ENCODE assay signal across 1 cellular context in the genomic region with DNA sequence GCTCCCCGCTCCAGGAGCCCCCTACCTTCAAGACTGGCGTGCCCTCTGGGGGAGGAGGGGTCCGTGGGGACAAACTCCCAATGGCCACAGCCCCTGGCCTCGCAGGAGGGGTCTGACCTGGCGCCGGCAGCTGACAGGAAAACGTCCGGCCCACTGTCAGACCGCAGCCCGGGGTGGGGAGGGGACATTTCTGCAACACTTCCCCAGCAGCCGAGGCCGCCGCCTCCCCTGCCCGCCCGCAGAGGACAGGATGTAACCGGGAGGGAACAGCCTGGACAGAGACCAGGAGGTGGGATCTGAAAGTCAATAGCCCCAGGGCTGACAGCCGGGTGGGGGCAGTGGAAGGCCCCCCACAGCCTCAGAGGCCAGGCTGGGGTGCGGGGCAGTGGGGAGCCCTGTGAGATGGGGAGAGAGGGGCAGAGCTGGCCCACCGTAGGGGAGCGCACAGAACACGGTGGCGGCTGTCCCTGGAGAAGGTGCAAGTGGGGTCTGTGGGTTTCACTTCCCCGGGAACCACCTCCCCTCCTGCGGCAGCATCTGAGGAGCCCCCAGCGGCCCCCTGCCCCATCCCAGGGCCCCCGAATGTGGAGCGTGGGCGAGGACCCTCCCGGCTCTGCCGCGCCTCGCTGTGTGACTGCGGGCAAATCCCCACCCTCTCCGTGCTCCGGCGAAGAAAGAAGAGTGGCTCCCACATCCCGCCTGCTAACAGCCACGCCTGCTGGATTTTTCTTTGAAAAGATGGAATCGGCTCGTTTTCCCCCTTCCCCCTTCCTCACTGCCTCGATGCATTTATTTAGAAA.
TF ChIP-seq lines count a peak whose summit lies in the region.

A gene with protein sequence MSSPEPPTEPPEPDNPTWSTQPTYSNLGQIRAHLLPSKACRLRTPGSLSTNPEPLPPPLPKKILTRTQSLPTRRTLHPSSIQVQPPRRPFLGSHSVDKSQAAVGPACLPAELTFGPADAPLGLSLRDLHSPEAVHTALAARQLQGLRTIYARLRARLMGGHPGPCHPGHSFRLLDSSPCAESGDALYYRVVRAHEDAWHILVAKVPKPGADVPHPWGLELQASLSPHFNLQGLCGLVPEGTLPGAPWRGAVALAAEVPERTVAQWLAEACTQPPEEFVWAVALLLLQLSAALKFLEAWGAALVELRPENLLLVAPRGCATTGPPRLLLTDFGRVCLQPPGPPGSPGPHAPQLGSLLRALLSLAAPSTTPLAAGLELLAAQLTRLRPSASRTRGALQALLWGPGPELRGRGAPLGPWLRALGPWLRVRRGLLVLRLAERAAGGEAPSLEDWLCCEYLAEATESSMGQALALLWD (minus strand): TSS at position 114 of the 800 bp plus-strand sequence. CDS start 1,244 bp downstream, outside the sequence.

TF ChIP-seq in HepG2, 621 proteins besides CTCF, POLR2A, EP300 and RAD21 (continued from another document):
- TF ChIP-seq, protein P1, sequence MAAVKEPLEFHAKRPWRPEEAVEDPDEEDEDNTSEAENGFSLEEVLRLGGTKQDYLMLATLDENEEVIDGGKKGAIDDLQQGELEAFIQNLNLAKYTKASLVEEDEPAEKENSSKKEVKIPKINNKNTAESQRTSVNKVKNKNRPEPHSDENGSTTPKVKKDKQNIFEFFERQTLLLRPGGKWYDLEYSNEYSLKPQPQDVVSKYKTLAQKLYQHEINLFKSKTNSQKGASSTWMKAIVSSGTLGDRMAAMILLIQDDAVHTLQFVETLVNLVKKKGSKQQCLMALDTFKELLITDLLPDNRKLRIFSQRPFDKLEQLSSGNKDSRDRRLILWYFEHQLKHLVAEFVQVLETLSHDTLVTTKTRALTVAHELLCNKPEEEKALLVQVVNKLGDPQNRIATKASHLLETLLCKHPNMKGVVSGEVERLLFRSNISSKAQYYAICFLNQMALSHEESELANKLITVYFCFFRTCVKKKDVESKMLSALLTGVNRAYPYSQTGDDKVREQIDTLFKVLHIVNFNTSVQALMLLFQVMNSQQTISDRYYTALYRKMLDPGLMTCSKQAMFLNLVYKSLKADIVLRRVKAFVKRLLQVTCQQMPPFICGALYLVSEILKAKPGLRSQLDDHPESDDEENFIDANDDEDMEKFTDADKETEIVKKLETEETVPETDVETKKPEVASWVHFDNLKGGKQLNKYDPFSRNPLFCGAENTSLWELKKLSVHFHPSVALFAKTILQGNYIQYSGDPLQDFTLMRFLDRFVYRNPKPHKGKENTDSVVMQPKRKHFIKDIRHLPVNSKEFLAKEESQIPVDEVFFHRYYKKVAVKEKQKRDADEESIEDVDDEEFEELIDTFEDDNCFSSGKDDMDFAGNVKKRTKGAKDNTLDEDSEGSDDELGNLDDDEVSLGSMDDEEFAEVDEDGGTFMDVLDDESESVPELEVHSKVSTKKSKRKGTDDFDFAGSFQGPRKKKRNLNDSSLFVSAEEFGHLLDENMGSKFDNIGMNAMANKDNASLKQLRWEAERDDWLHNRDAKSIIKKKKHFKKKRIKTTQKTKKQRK (IDR thresholded peaks at IDR 0.05; ENCODE audit: low read length), result no peak
- TF ChIP-seq ZFX (CRISPR knock-in tag; IDR thresholded peaks at IDR 0.05; ENCODE audit: low read depth), result peak; percentile 52; the same call in 1 of the 2 replicates
- no peak for TF ChIP-seq TOE1 (CRISPR knock-in tag; IDR thresholded peaks at IDR 0.05)
- TF ChIP-seq, protein P2, sequence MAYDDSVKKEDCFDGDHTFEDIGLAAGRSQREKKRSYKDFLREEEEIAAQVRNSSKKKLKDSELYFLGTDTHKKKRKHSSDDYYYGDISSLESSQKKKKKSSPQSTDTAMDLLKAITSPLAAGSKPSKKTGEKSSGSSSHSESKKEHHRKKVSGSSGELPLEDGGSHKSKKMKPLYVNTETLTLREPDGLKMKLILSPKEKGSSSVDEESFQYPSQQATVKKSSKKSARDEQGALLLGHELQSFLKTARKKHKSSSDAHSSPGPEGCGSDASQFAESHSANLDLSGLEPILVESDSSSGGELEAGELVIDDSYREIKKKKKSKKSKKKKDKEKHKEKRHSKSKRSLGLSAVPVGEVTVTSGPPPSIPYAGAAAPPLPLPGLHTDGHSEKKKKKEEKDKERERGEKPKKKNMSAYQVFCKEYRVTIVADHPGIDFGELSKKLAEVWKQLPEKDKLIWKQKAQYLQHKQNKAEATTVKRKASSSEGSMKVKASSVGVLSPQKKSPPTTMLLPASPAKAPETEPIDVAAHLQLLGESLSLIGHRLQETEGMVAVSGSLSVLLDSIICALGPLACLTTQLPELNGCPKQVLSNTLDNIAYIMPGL (CRISPR knock-in tag; IDR thresholded peaks at IDR 0.05; ENCODE audit: borderline replicate concordance in 1 of 2, low read depth in 1 of 2), result 0 out of 4 replicates have a peak, but pooled peaks of 1 of the 2 experiments have one; percentile 20
- no peak for TF ChIP-seq GFI1 (CRISPR knock-in tag; IDR thresholded peaks at IDR 0.05; ENCODE audit: borderline replicate concordance)
- TF ChIP-seq PHF20 (CRISPR knock-in tag; IDR thresholded peaks at IDR 0.05), result no peak
